In genomic region chr12:57940052-57940914, GRCh38 we compare ENCODE assay signal across 1 cellular context.
TF ChIP-seq lines count a peak whose summit lies in the region.

No MANE protein-coding gene starts in this region.

TF ChIP-seq in GM23338, 12 proteins besides CTCF, POLR2A, EP300 and RAD21 (continued from another document):
- TF ChIP-seq REST (IDR thresholded peaks at IDR 0.05; ENCODE audit: unreplicated experiment) (no peak), STAT1 (IDR thresholded peaks at IDR 0.05; ENCODE audit: unreplicated experiment) (no peak), ZNF114 (CRISPR knock-in tag; IDR thresholded peaks at IDR 0.05) (no peak)
- TF ChIP-seq, protein P1, sequence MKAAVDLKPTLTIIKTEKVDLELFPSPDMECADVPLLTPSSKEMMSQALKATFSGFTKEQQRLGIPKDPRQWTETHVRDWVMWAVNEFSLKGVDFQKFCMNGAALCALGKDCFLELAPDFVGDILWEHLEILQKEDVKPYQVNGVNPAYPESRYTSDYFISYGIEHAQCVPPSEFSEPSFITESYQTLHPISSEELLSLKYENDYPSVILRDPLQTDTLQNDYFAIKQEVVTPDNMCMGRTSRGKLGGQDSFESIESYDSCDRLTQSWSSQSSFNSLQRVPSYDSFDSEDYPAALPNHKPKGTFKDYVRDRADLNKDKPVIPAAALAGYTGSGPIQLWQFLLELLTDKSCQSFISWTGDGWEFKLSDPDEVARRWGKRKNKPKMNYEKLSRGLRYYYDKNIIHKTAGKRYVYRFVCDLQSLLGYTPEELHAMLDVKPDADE (IDR thresholded peaks at IDR 0.05): no peak
